ENCODE assay signal across 2 cellular contexts in genomic region chr17:59388070-59388556, GRCh38.
TF ChIP-seq lines count a peak whose summit lies in the region.

No MANE protein-coding gene starts in this region.

TF ChIP-seq in GM23338, 12 proteins besides CTCF, POLR2A, EP300 and RAD21:
- TF ChIP-seq REST (IDR thresholded peaks at IDR 0.05; ENCODE audit: unreplicated experiment) (no peak), JUNB (IDR thresholded peaks at IDR 0.05; ENCODE audit: unreplicated experiment) (no peak)

TF ChIP-seq in K562, 482 proteins besides CTCF, POLR2A, EP300 and RAD21 (continued from another document and continues in another):
- no peak for TF ChIP-seq ATF3 (IDR thresholded peaks at IDR 0.05)
- no peak for TF ChIP-seq ATF3 (CRISPR knock-in tag; conservative IDR thresholded peaks at IDR 0.05)
- TF ChIP-seq VEZF1 (CRISPR knock-in tag; IDR thresholded peaks at IDR 0.05): no peak
- TF ChIP-seq DDX20 (tag; IDR thresholded peaks at IDR 0.05; ENCODE audit: low read depth): no peak
- peak; percentile 38 for TF ChIP-seq ARID1B (IDR thresholded peaks at IDR 0.05)
- no peak for TF ChIP-seq TSHZ1 (CRISPR knock-in tag; IDR thresholded peaks at IDR 0.05)
- TF ChIP-seq HMBOX1 (IDR thresholded peaks at IDR 0.05): peak; percentile 57; the same call in 1 of the 2 replicates
- no peak for TF ChIP-seq HLTF (IDR thresholded peaks at IDR 0.05)
- TF ChIP-seq ZNF695 (CRISPR knock-in tag; IDR thresholded peaks at IDR 0.05): no peak
- TF ChIP-seq PML (IDR thresholded peaks at IDR 0.05; ENCODE audit: low read length): no peak
- TF ChIP-seq NRF1 (conservative IDR thresholded peaks at IDR 0.05 in 1 of 2, IDR thresholded peaks at IDR 0.05 in 1 of 2): no peak
- TF ChIP-seq SMARCA4 (IDR thresholded peaks at IDR 0.05): no peak
- no peak for TF ChIP-seq JUN (IDR thresholded peaks at IDR 0.05; ENCODE audit: borderline replicate concordance, low read depth, low read length)
- TF ChIP-seq JUN (CRISPR knock-in tag; IDR thresholded peaks at IDR 0.05; ENCODE audit: borderline replicate concordance): no peak
- TF ChIP-seq MXI1 (IDR thresholded peaks at IDR 0.05; ENCODE audit: low read depth, low read length): no peak
- TF ChIP-seq ZBTB11 (CRISPR knock-in tag; IDR thresholded peaks at IDR 0.05): no peak
- no peak for TF ChIP-seq ZNF551 (CRISPR knock-in tag; IDR thresholded peaks at IDR 0.05)
- TF ChIP-seq ZNF449 (CRISPR knock-in tag; IDR thresholded peaks at IDR 0.05): no peak
- no peak for TF ChIP-seq NELFE (IDR thresholded peaks at IDR 0.05; ENCODE audit: insufficient read depth, insufficient read length)
- TF ChIP-seq MYBL2 (IDR thresholded peaks at IDR 0.05; ENCODE audit: low read depth): no peak
- TF ChIP-seq MYBL2 (CRISPR knock-in tag; IDR thresholded peaks at IDR 0.05; ENCODE audit: borderline replicate concordance): no peak
- TF ChIP-seq COPS2 (conservative IDR thresholded peaks at IDR 0.05): no peak
- no peak for TF ChIP-seq ARNT (IDR thresholded peaks at IDR 0.05)
- no peak for TF ChIP-seq PHF21A (IDR thresholded peaks at IDR 0.05; ENCODE audit: borderline replicate concordance, low read depth)
- no peak for TF ChIP-seq ZNF175 (CRISPR knock-in tag; IDR thresholded peaks at IDR 0.05; ENCODE audit: low read depth)
- TF ChIP-seq ZNF253 (CRISPR knock-in tag; conservative IDR thresholded peaks at IDR 0.05): no peak
- TF ChIP-seq BRD4 (IDR thresholded peaks at IDR 0.05): no peak
- TF ChIP-seq BHLHE40 (IDR thresholded peaks at IDR 0.05; ENCODE audit: low read length): no peak
- no peak for TF ChIP-seq TCF7 (IDR thresholded peaks at IDR 0.05; ENCODE audit: borderline replicate concordance)
- no peak for TF ChIP-seq ZFP30 (CRISPR knock-in tag; IDR thresholded peaks at IDR 0.05; ENCODE audit: borderline replicate concordance)
- TF ChIP-seq XRCC4 (IDR thresholded peaks at IDR 0.05; ENCODE audit: extremely low read depth, insufficient read depth, insufficient read length): no peak
- no peak for TF ChIP-seq CBX2 (IDR thresholded peaks at IDR 0.05; ENCODE audit: insufficient read depth, low read length, poor library complexity, severe bottlenecking)
- no peak for TF ChIP-seq ZNF511 (CRISPR knock-in tag; IDR thresholded peaks at IDR 0.05)
- no peak for TF ChIP-seq MCM2 (IDR thresholded peaks at IDR 0.05; ENCODE audit: low read depth)
- no peak for TF ChIP-seq BCOR (IDR thresholded peaks at IDR 0.05)
- no peak for TF ChIP-seq ZNF407 (IDR thresholded peaks at IDR 0.05; ENCODE audit: low read depth)
- TF ChIP-seq ZFX (CRISPR knock-in tag; IDR thresholded peaks at IDR 0.05): no peak
- TF ChIP-seq SMAD2 (IDR thresholded peaks at IDR 0.05; ENCODE audit: low read depth, low read length): no peak
- TF ChIP-seq ASH1L (IDR thresholded peaks at IDR 0.05; ENCODE audit: borderline replicate concordance, low read depth, partially characterized antibody): no peak
- no peak for TF ChIP-seq SMARCE1 (IDR thresholded peaks at IDR 0.05)
- TF ChIP-seq ZNF23 (CRISPR knock-in tag; IDR thresholded peaks at IDR 0.05): no peak
- TF ChIP-seq ZNF512 (tag; IDR thresholded peaks at IDR 0.05): no peak
